ENCODE assay signal across 8 cellular contexts in the genomic region with DNA sequence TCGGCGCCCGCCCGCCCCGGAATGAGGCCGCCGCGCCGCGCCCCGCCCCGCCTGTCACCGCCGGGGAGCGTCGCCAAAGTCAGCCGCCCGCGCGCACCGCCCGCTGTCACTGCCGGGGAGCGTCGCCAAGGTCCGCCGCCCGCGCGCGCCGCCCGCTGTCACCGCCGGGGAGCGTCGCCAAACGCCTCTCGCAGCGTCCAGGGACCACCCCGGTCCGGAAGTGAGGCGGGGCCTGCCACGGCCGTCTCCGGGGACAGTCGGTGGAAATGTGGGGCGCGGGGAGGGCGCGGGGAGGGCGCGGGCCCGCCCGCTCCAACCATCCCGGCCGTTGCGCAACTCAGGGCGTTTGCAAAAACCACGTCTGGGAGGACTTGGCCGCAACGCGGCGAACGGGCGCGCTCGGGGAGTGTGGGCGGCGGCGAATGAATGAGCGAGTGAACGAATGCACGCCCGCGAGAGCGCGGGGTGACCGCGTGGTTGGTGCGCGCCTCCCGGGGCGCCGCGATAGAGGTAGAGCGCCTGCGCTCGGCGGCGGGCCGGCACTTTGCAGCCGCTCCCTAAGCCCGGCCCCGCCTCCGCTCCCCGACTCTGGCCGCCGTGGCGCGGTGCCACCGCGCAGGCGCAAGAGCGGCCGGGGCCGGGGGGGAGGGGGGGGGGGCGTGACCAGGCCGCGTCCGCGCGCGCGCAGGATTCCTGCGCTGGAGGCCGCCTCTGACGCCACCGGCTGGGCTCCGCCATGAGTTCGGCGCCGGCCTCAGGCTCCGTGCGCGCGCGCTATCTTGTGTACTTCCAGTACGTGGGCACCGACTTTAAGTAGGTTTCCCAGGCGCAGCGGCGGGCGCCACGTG. TPM values are rescaled to one million over a fixed set of nuclear protein-coding genes. Genes with fewer than 3 reads are reported as not detected.
DNase-seq lines count a peak whose midpoint lies in the region; ATAC-seq lines count a peak whose summit lies in the region.

A gene with protein sequence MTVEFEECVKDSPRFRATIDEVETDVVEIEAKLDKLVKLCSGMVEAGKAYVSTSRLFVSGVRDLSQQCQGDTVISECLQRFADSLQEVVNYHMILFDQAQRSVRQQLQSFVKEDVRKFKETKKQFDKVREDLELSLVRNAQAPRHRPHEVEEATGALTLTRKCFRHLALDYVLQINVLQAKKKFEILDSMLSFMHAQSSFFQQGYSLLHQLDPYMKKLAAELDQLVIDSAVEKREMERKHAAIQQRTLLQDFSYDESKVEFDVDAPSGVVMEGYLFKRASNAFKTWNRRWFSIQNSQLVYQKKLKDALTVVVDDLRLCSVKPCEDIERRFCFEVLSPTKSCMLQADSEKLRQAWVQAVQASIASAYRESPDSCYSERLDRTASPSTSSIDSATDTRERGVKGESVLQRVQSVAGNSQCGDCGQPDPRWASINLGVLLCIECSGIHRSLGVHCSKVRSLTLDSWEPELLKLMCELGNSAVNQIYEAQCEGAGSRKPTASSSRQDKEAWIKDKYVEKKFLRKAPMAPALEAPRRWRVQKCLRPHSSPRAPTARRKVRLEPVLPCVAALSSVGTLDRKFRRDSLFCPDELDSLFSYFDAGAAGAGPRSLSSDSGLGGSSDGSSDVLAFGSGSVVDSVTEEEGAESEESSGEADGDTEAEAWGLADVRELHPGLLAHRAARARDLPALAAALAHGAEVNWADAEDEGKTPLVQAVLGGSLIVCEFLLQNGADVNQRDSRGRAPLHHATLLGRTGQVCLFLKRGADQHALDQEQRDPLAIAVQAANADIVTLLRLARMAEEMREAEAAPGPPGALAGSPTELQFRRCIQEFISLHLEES (minus strand): TSS at position 23 of the 848 bp plus-strand sequence. CDS start 115 bp downstream, outside the sequence.
Gene PUSL1, plus strand, starts transcription at position 690 of the 848 bp plus-strand sequence. Its CDS starts 47 bp downstream, at position 737.

- no peaks in the 10 kb centered on the region for H3K27me3 Mint-ChIP-seq in naive thymus-derived CD8-positive, alpha-beta T cell
- no peaks in the 10 kb centered on the region for H3K27me3 Mint-ChIP-seq in stimulated activated naive B cell treated with anti-CD40 and anti-IgM and Interleukin-4, amounts not matched to agents 10 μg/mL and 1 μg/mL and 100 μg/mL, for 72 hours

- H3K27ac Mint-ChIP-seq in naive thymus-derived CD8-positive, alpha-beta T cell, result peak within 1 kb of the TSS; percentile 57 to 97 (median 91)
- H3K27ac Mint-ChIP-seq in stimulated activated naive B cell treated with anti-CD40 and anti-IgM and Interleukin-4, amounts not matched to agents 10 μg/mL and 1 μg/mL and 100 μg/mL, for 72 hours, result peak within 1 kb of the TSS; percentile 92

- H3K36me3 Mint-ChIP-seq in naive thymus-derived CD8-positive, alpha-beta T cell, result peaks cover 0 to 5% (median 0%) of the 10 kb centered on the region in 3 donors
- H3K36me3 Mint-ChIP-seq in stimulated activated naive B cell treated with anti-CD40 and anti-IgM and Interleukin-4, amounts not matched to agents 10 μg/mL and 1 μg/mL and 100 μg/mL, for 72 hours, result peaks cover 3 to 8% of the 10 kb centered on the region in 2 donors

- POLR2A ChIA-PET in naive thymus-derived CD8-positive, alpha-beta T cell (lab: Charles Lee), result interaction anchor here (1.4 to 2.1 kb wide), 2 partner anchors 17 to 24 kb away, joined by 3 to 6 read pairs; no protein-coding TSS in a partner anchor

- peaks cover 8 to 26% (median 22%) of the 10 kb centered on the region in 4 donors for H3K4me1 Mint-ChIP-seq in naive thymus-derived CD8-positive, alpha-beta T cell
- H3K4me1 Mint-ChIP-seq in stimulated activated naive B cell treated with anti-CD40 and anti-IgM and Interleukin-4, amounts not matched to agents 10 μg/mL and 1 μg/mL and 100 μg/mL, for 72 hours, result peaks cover 30 to 45% of the 10 kb centered on the region in 2 donors

- H3K4me3 Mint-ChIP-seq in naive thymus-derived CD8-positive, alpha-beta T cell, result peak within 1 kb of the TSS; percentile 82 to 93 (median 88)
- peak within 1 kb of the TSS; percentile 85 to 89 for H3K4me3 Mint-ChIP-seq in stimulated activated naive B cell treated with anti-CD40 and anti-IgM and Interleukin-4, amounts not matched to agents 10 μg/mL and 1 μg/mL and 100 μg/mL, for 72 hours

- peak; percentile 38 for ATAC-seq in GM21717 (IDR thresholded peaks at IDR 0.05; ENCODE audit: unreplicated experiment)
- peak; percentile 62 to 74 for ATAC-seq in naive thymus-derived CD8-positive, alpha-beta T cell
- ATAC-seq in stimulated activated naive B cell treated with anti-CD40 and anti-IgM and Interleukin-4, amounts not matched to agents 10 μg/mL and 1 μg/mL and 100 μg/mL, for 72 hours (replicated peaks), result peak; percentile 79 to 84

- DNase-seq in DMS153 treated with DMSO at 0.1 percent for 48 hours (lab: John Stamatoyannopoulos, UW; ENCODE audit: unreplicated experiment) (peak; percentile 95), KG1 (lab: John Stamatoyannopoulos, UW) (peak; percentile 97), RKO (ENCODE audit: low spot score) (peak; percentile 93), activated T-helper 1 cell treated with Interleukin-2 at 50 U/mL for 16 hours (ENCODE audit: low read depth) (peak; percentile 84), fibroblast of gingiva (ENCODE audit: low read depth) (peak; percentile 97)
- peak; percentile 83 to 95 (median 91) for DNase-seq in naive thymus-derived CD8-positive, alpha-beta T cell
- peak; percentile 88 for DNase-seq in stimulated activated naive B cell treated with anti-CD40 and anti-IgM and Interleukin-4, amounts not matched to agents 10 μg/mL and 1 μg/mL and 100 μg/mL, for 72 hours

- no peaks in the 10 kb centered on the region for H3K9me3 Mint-ChIP-seq in naive thymus-derived CD8-positive, alpha-beta T cell
- no peaks in the 10 kb centered on the region for H3K9me3 Mint-ChIP-seq in stimulated activated naive B cell treated with anti-CD40 and anti-IgM and Interleukin-4, amounts not matched to agents 10 μg/mL and 1 μg/mL and 100 μg/mL, for 72 hours

RNA-seq across cellular contexts. Expression of the first gene that starts in this region (rescaled TPM):
- total RNA-seq in naive thymus-derived CD8-positive, alpha-beta T cell, result 10 to 100 TPM; 65.3 to 69.1 TPM
- 1 to 10 TPM; 2.0 to 6.7 (median 3.5) TPM for polyA plus RNA-seq in naive thymus-derived CD8-positive, alpha-beta T cell

RNA-seq across cellular contexts. Expression of gene PUSL1, which starts in this region (rescaled TPM):
- total RNA-seq in naive thymus-derived CD8-positive, alpha-beta T cell, result 10 to 100 TPM; 19.6 to 23.4 TPM
- 10 to 100 TPM; 14.5 to 18.2 (median 17.7) TPM for polyA plus RNA-seq in naive thymus-derived CD8-positive, alpha-beta T cell

Comparison
In these comparisons a context has a peak if more than half of its experiments do, and no peak if none do; other contexts are left out.
1. Peak in every context shown above with its lines: DNase-seq and ATAC-seq.